ENCODE assay signal across 8 cellular contexts in the genomic region with DNA sequence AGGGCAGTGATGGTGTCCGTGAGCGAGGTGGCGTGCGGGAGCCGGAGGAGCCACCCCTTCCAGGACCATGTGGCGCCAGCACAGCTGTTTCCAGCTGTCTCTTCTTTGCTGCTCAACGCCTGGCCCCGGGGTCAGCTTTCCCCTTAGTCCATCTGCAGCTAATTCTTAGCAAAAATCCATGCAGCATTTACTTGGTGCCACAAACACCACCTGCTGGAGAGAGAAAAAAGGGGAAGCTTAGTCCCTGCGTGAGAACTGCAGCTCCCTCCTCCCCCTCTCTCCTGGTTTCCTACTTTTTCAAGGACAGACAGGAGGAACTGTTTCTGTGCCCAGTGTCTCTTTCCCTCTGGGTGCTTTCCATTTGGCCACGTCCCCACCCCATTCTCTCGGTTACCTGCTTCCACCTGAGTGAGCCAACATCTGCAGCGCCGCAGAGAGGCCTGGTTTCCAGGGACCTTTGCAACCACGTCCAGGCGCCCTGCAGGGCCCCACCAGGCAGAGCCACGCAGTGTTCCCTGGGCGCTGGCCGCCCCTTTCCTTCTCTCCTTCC. TPM values are rescaled to one million over a fixed set of nuclear protein-coding genes. Genes with fewer than 3 reads are reported as not detected.
DNase-seq lines count a peak whose midpoint lies in the region; ATAC-seq and TF ChIP-seq lines count a peak whose summit lies in the region.

No MANE protein-coding gene starts in this region.

- H3K4me1 Mint-ChIP-seq in brain (peaks cover 15% of the 10 kb centered on the region), nephron (peaks cover 25% of the 10 kb centered on the region)

- TF ChIP-seq CTCF in brain (conservative IDR thresholded peaks at IDR 0.05) (peak; percentile 48 to 69), nephron (IDR thresholded peaks at IDR 0.05; ENCODE audit: unreplicated experiment in 3 of 3) (peak; percentile 49 to 78 (median 59))

- no peaks in the 10 kb centered on the region for H3K36me3 Mint-ChIP-seq in brain
- no peaks in the 10 kb centered on the region for H3K36me3 Mint-ChIP-seq in nephron (ENCODE audit: low read depth)

- ATAC-seq in GM19023 (IDR thresholded peaks at IDR 0.05; ENCODE audit: unreplicated experiment): no peak
- ATAC-seq in HG02571 (IDR thresholded peaks at IDR 0.05; ENCODE audit: unreplicated experiment): no peak

- peak; percentile 13 for DNase-seq in EL
- DNase-seq in NCI-H1694 (lab: John Stamatoyannopoulos, UW): peak; percentile 59
- no peak for DNase-seq in germinal center (ENCODE audit: low spot score)
- DNase-seq in foreskin melanocyte: no peak

- H3K27ac Mint-ChIP-seq in brain (peak overlapping the region in 2 of 5 experiments; percentile 58 to 60), nephron (peak overlapping the region; percentile 58 to 93 (median 90))

- peaks cover 12% of the 10 kb centered on the region for H3K27me3 Mint-ChIP-seq in brain
- peaks cover 18% of the 10 kb centered on the region for H3K27me3 Mint-ChIP-seq in nephron (ENCODE audit: low read depth)

- no peaks in the 10 kb centered on the region for H3K9me3 Mint-ChIP-seq in brain
- H3K9me3 Mint-ChIP-seq in nephron: no peaks in the 10 kb centered on the region

- H3K4me3 Mint-ChIP-seq in brain: peak overlapping the region in 1 of 5 experiments; percentile 53
- peak overlapping the region in 1 of 3 experiments; percentile 61 for H3K4me3 Mint-ChIP-seq in nephron

RNA-seq across cellular contexts. Expression of gene SLC6A19, which starts 3.4 kb away (rescaled TPM):
- not detected for polyA plus RNA-seq in brain (ENCODE audit: insufficient read depth, low read depth, low replicate concordance)

RNA-seq across cellular contexts. Expression of gene SLC6A18, which starts 20.4 kb away (rescaled TPM):
- not detected for polyA plus RNA-seq in brain (ENCODE audit: insufficient read depth, low read depth, low replicate concordance)

Comparison
In these comparisons a context has a peak if more than half of its experiments do, and no peak if none do; other contexts are left out.
1. DNase-seq: peak in EL (single experiment) and NCI-H1694 (single experiment); none in germinal center (single experiment) and foreskin melanocyte (single experiment).